8 cellular contexts compared by ENCODE assay signal in genomic region chr19:4007021-4007835, GRCh38. TPM values are rescaled to one million over a fixed set of nuclear protein-coding genes. Genes with fewer than 3 reads are reported as not detected.
A peak's percentile ranks its signal among the peaks of the same experiment; 100 is the strongest.
DNase-seq lines count a peak whose midpoint lies in the region; ATAC-seq lines count a peak whose summit lies in the region.

Gene PIAS4 (plus strand): TSS chr19:4007736. CDS start chr19:4007761, 25 bp downstream.

- no peak within 1 kb of the TSS for H2AK5ac ChIP-seq in mesenchymal stem cell (ENCODE audit: low read length, severe bottlenecking)

- peaks cover 17 to 33% (median 22%) of the 10 kb centered on the region in 3 donors for H3K4me1 Mint-ChIP-seq in CD8-positive, alpha-beta memory T cell
- H3K4me1 Mint-ChIP-seq in effector memory CD8-positive, alpha-beta T cell (ENCODE audit: low read depth in 2 of 2), result peaks cover 17 to 28% of the 10 kb centered on the region in 2 donors

- H3K79me1 ChIP-seq in mesenchymal stem cell (replicated peaks; ENCODE audit: low read length, poor library complexity, severe bottlenecking), result peaks cover 11% of the 10 kb centered on the region

- peak within 1 kb of the TSS; percentile 77 for H2BK120ac ChIP-seq in mesenchymal stem cell (ENCODE audit: low read depth, low read length)

- peak; percentile 91 to 97 (median 94) for DNase-seq in CD8-positive, alpha-beta memory T cell
- peak; percentile 86 for DNase-seq in HT-29 (ENCODE audit: low spot score)
- peak; percentile 95 for DNase-seq in NK-92 treated with Interleukin-12 subunit alpha and Interleukin-12 subunit beta, amount 100 ng/mL, for 24 hours (lab: John Stamatoyannopoulos, UW)
- peak; percentile 89 to 93 for DNase-seq in activated CD8-positive, alpha-beta memory T cell treated with anti-CD3 and anti-CD28 coated beads for 4 hours (ENCODE audit: low read depth in 2 of 2)
- DNase-seq in effector memory CD8-positive, alpha-beta T cell, result peak; percentile 88 to 94 (median 91)
- peak; percentile 90 for DNase-seq in mesenchymal stem cell
- DNase-seq in stimulated activated CD8-positive, alpha-beta memory T cell treated with anti-CD3 and anti-CD28 coated beads, Interleukin-12 subunit alpha, Interleukin-12 subunit beta, amount 100 ng/mL, for 4 hours (ENCODE audit: low read depth), result peak; percentile 98

- WGBS in mesenchymal stem cell, result 4% methylated on average over 14 of the region's 91 CpGs

- H3K4me3 ChIP-seq in CD8-positive, alpha-beta memory T cell (ENCODE audit: low read length), result peak within 1 kb of the TSS; percentile 86
- H3K4me3 ChIP-seq in mesenchymal stem cell (ENCODE audit: insufficient read depth in 1 of 2, low read depth in 1 of 2, low read length in 2 of 2), result peak within 1 kb of the TSS; percentile 85 to 90

- H3K27ac Mint-ChIP-seq in CD8-positive, alpha-beta memory T cell, result peak within 1 kb of the TSS; percentile 67 to 89 (median 81)
- H3K27ac Mint-ChIP-seq in effector memory CD8-positive, alpha-beta T cell, result peak within 1 kb of the TSS; percentile 88 to 93

- peak within 1 kb of the TSS; percentile 88 to 98 for H3K18ac ChIP-seq in mesenchymal stem cell (ENCODE audit: low read depth in 1 of 2, low read length in 2 of 2)

- H3K9me3 Mint-ChIP-seq in CD8-positive, alpha-beta memory T cell, result no peaks in the 10 kb centered on the region
- H3K9me3 Mint-ChIP-seq in effector memory CD8-positive, alpha-beta T cell, result no peaks in the 10 kb centered on the region

- peak within 1 kb of the TSS; percentile 71 for H3K4me2 ChIP-seq in mesenchymal stem cell (ENCODE audit: low read length, poor library complexity, severe bottlenecking)

- peak within 1 kb of the TSS in 1 of 2 experiments; percentile 69 for H3K14ac ChIP-seq in mesenchymal stem cell (ENCODE audit: low read length in 2 of 2)

- H3K27me3 Mint-ChIP-seq in CD8-positive, alpha-beta memory T cell, result no peaks in the 10 kb centered on the region
- no peaks in the 10 kb centered on the region for H3K27me3 Mint-ChIP-seq in effector memory CD8-positive, alpha-beta T cell

- peak within 1 kb of the TSS; percentile 78 for H2AFZ ChIP-seq in mesenchymal stem cell (ENCODE audit: low read depth, low read length)

- POLR2A ChIA-PET in CD8-positive, alpha-beta memory T cell (lab: Charles Lee), result interaction anchor here (0.5 to 2.2 kb wide), 18 partner anchors 17 to 483 kb away, joined by 3 to 16 read pairs (median 4); partner anchors contain the start of genes EEF2 and ZBTB7A

- H3K9me3 ChIP-seq in CD8-positive, alpha-beta memory T cell (ENCODE audit: low read length), result no peaks in the 10 kb centered on the region
- no peaks in the 10 kb centered on the region for H3K9me3 ChIP-seq in mesenchymal stem cell (ENCODE audit: control insufficient read depth, low read length)

- H3K36me3 Mint-ChIP-seq in CD8-positive, alpha-beta memory T cell, result peaks cover 0 to 12% (median 0%) of the 10 kb centered on the region in 3 donors
- peaks cover 12% of the 10 kb centered on the region for H3K36me3 Mint-ChIP-seq in effector memory CD8-positive, alpha-beta T cell (ENCODE audit: insufficient read depth)

- H3K4ac ChIP-seq in mesenchymal stem cell (ENCODE audit: low read depth in 1 of 2, low read length in 2 of 2), result peak within 1 kb of the TSS; percentile 84 to 95

- peak within 1 kb of the TSS; percentile 67 for H3K27ac ChIP-seq in CD8-positive, alpha-beta memory T cell (ENCODE audit: low read depth, low read length)
- peak within 1 kb of the TSS; percentile 44 for H3K27ac ChIP-seq in mesenchymal stem cell (ENCODE audit: low read length, poor library complexity, severe bottlenecking)

- H3K4me1 ChIP-seq in CD8-positive, alpha-beta memory T cell (ENCODE audit: insufficient read depth, low read length), result peaks cover 28% of the 10 kb centered on the region
- H3K4me1 ChIP-seq in mesenchymal stem cell (ENCODE audit: control insufficient read depth, insufficient read depth, low read depth, low read length), result peaks cover 32% of the 10 kb centered on the region

- H3K9ac ChIP-seq in mesenchymal stem cell (ENCODE audit: low read length), result peak within 1 kb of the TSS; percentile 89

- no peaks in the 10 kb centered on the region for H3K36me3 ChIP-seq in CD8-positive, alpha-beta memory T cell (ENCODE audit: insufficient read depth, low read length)
- H3K36me3 ChIP-seq in mesenchymal stem cell (ENCODE audit: control insufficient read depth in 1 of 2, insufficient read depth in 2 of 2, low read depth in 1 of 2, low read length in 2 of 2), result peaks cover 0 to 22% of the 10 kb centered on the region in 2 experiments

- peak within 1 kb of the TSS; percentile 70 for H4K8ac ChIP-seq in mesenchymal stem cell (ENCODE audit: low read length)

- H3K27me3 ChIP-seq in CD8-positive, alpha-beta memory T cell (ENCODE audit: insufficient read depth, low read length, poor library complexity, severe bottlenecking), result no peaks in the 10 kb centered on the region
- H3K27me3 ChIP-seq in mesenchymal stem cell (ENCODE audit: control insufficient read depth in 1 of 2, insufficient read depth in 1 of 2, low read length in 2 of 2), result no peaks in the 10 kb centered on the region

- peak; percentile 45 for ATAC-seq in GM19468 (IDR thresholded peaks at IDR 0.05; ENCODE audit: extremely low read depth, unreplicated experiment)
- ATAC-seq in effector memory CD8-positive, alpha-beta T cell (replicated peaks), result peak; percentile 91

- peak within 1 kb of the TSS; percentile 15 for H2BK5ac ChIP-seq in mesenchymal stem cell (ENCODE audit: low read depth, low read length, poor library complexity, severe bottlenecking)

- CTCF ChIA-PET in CD8-positive, alpha-beta memory T cell (lab: Charles Lee), result interaction anchor here (0.6 to 4.0 kb wide), 6 partner anchors 11 to 133 kb away, joined by 3 to 26 read pairs (median 8); partner anchors contain the start of gene EEF2

- peak within 1 kb of the TSS; percentile 54 for H2BK15ac ChIP-seq in mesenchymal stem cell (ENCODE audit: low read depth, poor library complexity, severe bottlenecking)

- H3K4me3 Mint-ChIP-seq in CD8-positive, alpha-beta memory T cell, result peak within 1 kb of the TSS; percentile 85 to 91 (median 87)
- H3K4me3 Mint-ChIP-seq in effector memory CD8-positive, alpha-beta T cell, result peak within 1 kb of the TSS; percentile 87 to 89

- peak within 1 kb of the TSS in 1 of 2 experiments; percentile 27 for H3K23ac ChIP-seq in mesenchymal stem cell (ENCODE audit: low read length in 2 of 2)

- no peak within 1 kb of the TSS for H2BK12ac ChIP-seq in mesenchymal stem cell (ENCODE audit: low read length in 2 of 2)

- peak within 1 kb of the TSS; percentile 91 for H4K91ac ChIP-seq in mesenchymal stem cell (ENCODE audit: low read length)

RNA-seq across cellular contexts. Expression of gene PIAS4, which starts in this region (rescaled TPM):
- 10 to 100 TPM; 29.1 to 33.8 TPM for total RNA-seq in CD8-positive, alpha-beta memory T cell
- polyA plus RNA-seq in CD8-positive, alpha-beta memory T cell, result 6.3 TPM
- 40.6 and 40.8 TPM in 2 replicates for total RNA-seq in HT-29 (2014; rRNA removed; shearing (Covaris generic))
- polyA plus RNA-seq in mesenchymal stem cell (2013, experiment 1 of 2), result 49.3 TPM
- polyA plus RNA-seq in mesenchymal stem cell (2013, experiment 2 of 2), result 49.4 TPM

Comparison
In these comparisons a context has a peak if more than half of its experiments do, and no peak if none do; other contexts are left out.
1. Peak in every context shown above with its lines: DNase-seq, ATAC-seq, H3K4me3 ChIP-seq and H3K27ac ChIP-seq.